ENCODE assay signal across 1 cellular context in the genomic region with DNA sequence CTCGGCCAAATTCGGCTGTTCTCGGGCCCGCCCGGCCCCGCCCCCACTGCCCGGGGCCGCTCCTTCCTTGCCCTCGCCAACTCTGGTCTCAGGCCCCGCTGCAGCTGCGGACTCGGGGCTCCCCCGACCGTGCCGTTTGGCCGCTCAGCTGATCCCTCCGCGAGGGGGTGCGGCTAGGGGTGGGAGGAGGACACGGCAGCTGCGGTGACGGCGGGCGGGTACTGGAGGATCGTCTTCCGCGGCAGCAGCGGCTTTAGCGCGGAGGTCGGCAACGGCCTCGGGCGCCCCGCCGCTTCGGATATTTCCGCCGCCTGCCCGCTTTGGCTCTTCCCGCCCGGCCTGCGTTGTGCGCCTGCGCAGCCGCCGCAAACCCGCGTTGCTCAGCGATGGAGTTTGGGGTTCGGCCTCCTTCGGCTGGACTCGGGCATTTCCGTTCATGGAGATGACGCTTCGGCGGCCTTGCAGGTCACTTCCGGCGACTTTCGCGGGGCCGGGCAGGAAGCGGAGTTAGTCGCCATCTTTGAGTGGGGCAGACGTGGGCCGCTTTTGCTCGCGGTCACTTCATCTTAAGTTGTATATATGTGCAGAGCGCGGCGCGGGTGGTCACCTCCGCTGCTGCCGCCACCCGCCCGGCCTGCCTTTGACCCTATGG.
TF ChIP-seq lines count a peak whose summit lies in the region.

No MANE protein-coding gene starts in this region.

TF ChIP-seq in Ishikawa, 13 proteins besides CTCF, POLR2A, EP300 and RAD21 (continued from another document):
- TF ChIP-seq, protein P1, sequence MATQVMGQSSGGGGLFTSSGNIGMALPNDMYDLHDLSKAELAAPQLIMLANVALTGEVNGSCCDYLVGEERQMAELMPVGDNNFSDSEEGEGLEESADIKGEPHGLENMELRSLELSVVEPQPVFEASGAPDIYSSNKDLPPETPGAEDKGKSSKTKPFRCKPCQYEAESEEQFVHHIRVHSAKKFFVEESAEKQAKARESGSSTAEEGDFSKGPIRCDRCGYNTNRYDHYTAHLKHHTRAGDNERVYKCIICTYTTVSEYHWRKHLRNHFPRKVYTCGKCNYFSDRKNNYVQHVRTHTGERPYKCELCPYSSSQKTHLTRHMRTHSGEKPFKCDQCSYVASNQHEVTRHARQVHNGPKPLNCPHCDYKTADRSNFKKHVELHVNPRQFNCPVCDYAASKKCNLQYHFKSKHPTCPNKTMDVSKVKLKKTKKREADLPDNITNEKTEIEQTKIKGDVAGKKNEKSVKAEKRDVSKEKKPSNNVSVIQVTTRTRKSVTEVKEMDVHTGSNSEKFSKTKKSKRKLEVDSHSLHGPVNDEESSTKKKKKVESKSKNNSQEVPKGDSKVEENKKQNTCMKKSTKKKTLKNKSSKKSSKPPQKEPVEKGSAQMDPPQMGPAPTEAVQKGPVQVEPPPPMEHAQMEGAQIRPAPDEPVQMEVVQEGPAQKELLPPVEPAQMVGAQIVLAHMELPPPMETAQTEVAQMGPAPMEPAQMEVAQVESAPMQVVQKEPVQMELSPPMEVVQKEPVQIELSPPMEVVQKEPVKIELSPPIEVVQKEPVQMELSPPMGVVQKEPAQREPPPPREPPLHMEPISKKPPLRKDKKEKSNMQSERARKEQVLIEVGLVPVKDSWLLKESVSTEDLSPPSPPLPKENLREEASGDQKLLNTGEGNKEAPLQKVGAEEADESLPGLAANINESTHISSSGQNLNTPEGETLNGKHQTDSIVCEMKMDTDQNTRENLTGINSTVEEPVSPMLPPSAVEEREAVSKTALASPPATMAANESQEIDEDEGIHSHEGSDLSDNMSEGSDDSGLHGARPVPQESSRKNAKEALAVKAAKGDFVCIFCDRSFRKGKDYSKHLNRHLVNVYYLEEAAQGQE (IDR thresholded peaks at IDR 0.05; ENCODE audit: low read depth) = no peak
- TF ChIP-seq EGR1 (IDR thresholded peaks at IDR 0.05) (peak; percentile 31; the same call in 1 of the 2 replicates), TCF12 (IDR thresholded peaks at IDR 0.05; ENCODE audit: low read depth) (peak; percentile 48; the same call in 1 of the 2 replicates), CREB1 (IDR thresholded peaks at IDR 0.05; ENCODE audit: low read depth) (peak; percentile 88), TAF1 (IDR thresholded peaks at IDR 0.05; ENCODE audit: low read depth) (peak; percentile 63), ZBTB7A (IDR thresholded peaks at IDR 0.05; ENCODE audit: low read depth) (no peak), TEAD4 (IDR thresholded peaks at IDR 0.05) (peak; percentile 29; the same call in 1 of the 2 replicates), CEBPB (IDR thresholded peaks at IDR 0.05) (no peak), YY1 (IDR thresholded peaks at IDR 0.05; ENCODE audit: low read depth) (peak; percentile 96), NFIC (IDR thresholded peaks at IDR 0.05) (no peak)
- TF ChIP-seq, protein P2, sequence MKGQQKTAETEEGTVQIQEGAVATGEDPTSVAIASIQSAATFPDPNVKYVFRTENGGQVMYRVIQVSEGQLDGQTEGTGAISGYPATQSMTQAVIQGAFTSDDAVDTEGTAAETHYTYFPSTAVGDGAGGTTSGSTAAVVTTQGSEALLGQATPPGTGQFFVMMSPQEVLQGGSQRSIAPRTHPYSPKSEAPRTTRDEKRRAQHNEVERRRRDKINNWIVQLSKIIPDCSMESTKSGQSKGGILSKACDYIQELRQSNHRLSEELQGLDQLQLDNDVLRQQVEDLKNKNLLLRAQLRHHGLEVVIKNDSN (IDR thresholded peaks at IDR 0.05) = no peak; the same call in 1 of the 2 replicates
- TF ChIP-seq, protein P3, sequence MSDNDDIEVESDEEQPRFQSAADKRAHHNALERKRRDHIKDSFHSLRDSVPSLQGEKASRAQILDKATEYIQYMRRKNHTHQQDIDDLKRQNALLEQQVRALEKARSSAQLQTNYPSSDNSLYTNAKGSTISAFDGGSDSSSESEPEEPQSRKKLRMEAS (IDR thresholded peaks at IDR 0.05) = peak; percentile 87
